ENCODE assay signal across 8 cellular contexts in genomic region chr5:39424751-39425524, GRCh38. TPM values are rescaled to one million over a fixed set of nuclear protein-coding genes. Genes with fewer than 3 reads are reported as not detected.
DNase-seq lines count a peak whose midpoint lies in the region; ATAC-seq and TF ChIP-seq lines count a peak whose summit lies in the region.

Gene DAB2, minus strand, starts transcription at chr5:39424980. Its CDS starts 30,660 bp downstream, at chr5:39394320.

- H3K27ac ChIP-seq in MM.1S (ENCODE audit: low read length): no peak within 1 kb of the TSS

- H3K4me2 ChIP-seq in MM.1S (ENCODE audit: low read depth, low read length): peak within 1 kb of the TSS; percentile 88

- H3K4me3 ChIP-seq in MM.1S (ENCODE audit: low read length): peak within 1 kb of the TSS; percentile 78

- no peaks in the 10 kb centered on the region for H3K79me2 ChIP-seq in MM.1S (ENCODE audit: low read length)

- no peaks in the 10 kb centered on the region for H3K27me3 ChIP-seq in MM.1S (replicated peaks; ENCODE audit: insufficient read depth, low read length)

- H3K9me2 ChIP-seq in MM.1S (replicated peaks; ENCODE audit: insufficient read depth, low read length): no peaks in the 10 kb centered on the region

- no peaks in the 10 kb centered on the region for H3K36me3 ChIP-seq in MM.1S (replicated peaks; ENCODE audit: insufficient read depth, low read length)

- 0 out of 2 replicates have a peak, but pooled peaks cover 3% of the 10 kb centered on the region for H3F3A ChIP-seq in MM.1S (ENCODE audit: insufficient read depth, low read length)

- H3K9ac ChIP-seq in MM.1S (ENCODE audit: low read length): peak within 1 kb of the TSS; percentile 48; the same call in 1 of the 2 replicates

- no peaks in the 10 kb centered on the region for H3K9me3 ChIP-seq in MM.1S (replicated peaks; ENCODE audit: insufficient read depth, low read length)

- peak; percentile 80 for ATAC-seq in GM18907 (IDR thresholded peaks at IDR 0.05; ENCODE audit: unreplicated experiment)
- ATAC-seq in HG02870 (IDR thresholded peaks at IDR 0.05; ENCODE audit: unreplicated experiment): no peak

- no peaks in the 10 kb centered on the region for H4K20me1 ChIP-seq in MM.1S (ENCODE audit: insufficient read depth, low read length)

- H2AFZ ChIP-seq in MM.1S (ENCODE audit: low read length): peak within 1 kb of the TSS; percentile 93

- H3K4me1 ChIP-seq in MM.1S (ENCODE audit: low read length): no peaks in the 10 kb centered on the region

- TF ChIP-seq CTCF in MM.1S (IDR thresholded peaks at IDR 0.05; ENCODE audit: low read length): peak; percentile 85

- DNase-seq in MM.1S (peak; percentile 80), dermis blood vessel endothelial cell (peak; percentile 97), kidney tubule cell (ENCODE audit: low spot score) (peak; percentile 97), NCI-H510A (lab: John Stamatoyannopoulos, UW) (no peak)
- peak; percentile 16 for DNase-seq in activated CD4-positive, alpha-beta T cell treated with anti-CD3 and anti-CD28 coated beads, Interleukin-2, amount 50 U/mL, for 1 hour
- DNase-seq in stimulated activated CD4-positive, alpha-beta T cell treated with anti-CD3 and anti-CD28 coated beads, Interleukin-15, amount 100 ng/mL, for 24 hours: peak; percentile 65

RNA-seq across cellular contexts. Expression of gene DAB2, which starts in this region (rescaled TPM):
- total RNA-seq in dermis blood vessel endothelial cell: 118 and 129 TPM in 2 replicates
